Comparison of ENCODE assay signal across 14 cellular contexts in the genomic region with DNA sequence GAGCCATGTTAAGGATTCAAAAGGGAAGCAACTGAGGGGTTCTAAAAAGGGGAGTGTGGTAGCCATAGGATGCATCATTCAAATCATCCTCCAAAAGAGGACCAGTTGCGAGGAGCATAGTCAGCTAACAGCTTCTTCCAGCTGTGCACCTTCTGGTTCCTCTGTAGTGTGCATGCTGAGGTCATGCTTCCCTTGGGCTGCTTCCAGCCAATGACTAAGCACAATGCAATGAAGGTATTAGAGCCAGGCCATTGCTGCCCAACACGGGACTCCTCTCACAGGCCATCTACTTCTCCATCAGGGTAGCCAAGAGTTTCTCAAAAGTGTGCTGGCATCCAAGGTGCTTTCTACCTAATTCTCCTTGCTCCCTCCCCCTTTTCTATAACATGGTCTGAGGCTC.
DNase-seq lines count a peak whose midpoint lies in the region; ATAC-seq lines count a peak whose summit lies in the region.
"Had no signal": no experiment of that assay in that cellular context is flagged by ENCODE, and none has a peak within 500 bp of the region (broad histone marks: within the 10 kb centered on the region; RNA-seq: fewer than 3 reads in every experiment).

No MANE protein-coding gene starts in this region.

- no peak overlapping the region for H4K8ac ChIP-seq in mesenchymal stem cell (ENCODE audit: low read length)

- 38 to 46% methylated on average over 2 of the region's 2 CpGs for WGBS in GM23248 (ENCODE audit: low coverage in 1 of 2, low lambda C conversion rate in 2 of 2, missing lambda C conversion rate in 2 of 2), 2 experiments
- 32% methylated on average over 2 of the region's 2 CpGs for WGBS in mesenchymal stem cell

- no peak overlapping the region for H2BK15ac ChIP-seq in mesenchymal stem cell (ENCODE audit: low read depth, poor library complexity, severe bottlenecking)

- no peak overlapping the region for H3K4me2 ChIP-seq in GM23248 (ENCODE audit: unreplicated experiment)
- no peak overlapping the region for H3K4me2 ChIP-seq in mesenchymal stem cell (ENCODE audit: low read length, poor library complexity, severe bottlenecking)
- H3K4me2 ChIP-seq: neural progenitor cell had no signal

- H3K4me3 ChIP-seq in GM23248 = no peak overlapping the region
- H3K4me3 ChIP-seq in mesenchymal stem cell (ENCODE audit: insufficient read depth in 1 of 2, low read depth in 1 of 2, low read length in 2 of 2) = peak overlapping the region in 1 of 2 experiments; percentile 14
- H3K4me3 ChIP-seq: neural progenitor cell had no signal

- H3K79me2 ChIP-seq in GM23248 (ENCODE audit: insufficient read depth) = no peaks in the 10 kb centered on the region

- H3K14ac ChIP-seq in mesenchymal stem cell (ENCODE audit: low read length in 2 of 2) = no peak overlapping the region

- H3K23ac ChIP-seq in mesenchymal stem cell (ENCODE audit: low read length in 2 of 2) = no peak overlapping the region

- no peaks in the 10 kb centered on the region for H3K27me3 ChIP-seq in GM23248 (replicated peaks; ENCODE audit: insufficient read depth)
- H3K27me3 ChIP-seq in mesenchymal stem cell (ENCODE audit: control insufficient read depth in 1 of 2, insufficient read depth in 1 of 2, low read length in 2 of 2) = no peaks in the 10 kb centered on the region
- H3K27me3 ChIP-seq: neural progenitor cell had no signal

- H4K91ac ChIP-seq in mesenchymal stem cell (ENCODE audit: low read length) = no peak overlapping the region

- in situ Hi-C loops in GM23248 (cut with MboI) = no loop called here

- H3K4me1 ChIP-seq in GM23248 (ENCODE audit: insufficient read depth) (no peaks in the 10 kb centered on the region), mesenchymal stem cell (ENCODE audit: control insufficient read depth, insufficient read depth, low read depth, low read length) (no peaks in the 10 kb centered on the region)

- no peak overlapping the region for H3K4ac ChIP-seq in mesenchymal stem cell (ENCODE audit: low read depth in 1 of 2, low read length in 2 of 2)

- H3F3A ChIP-seq in GM23248 (ENCODE audit: insufficient read depth) = no peaks in the 10 kb centered on the region

- ATAC-seq in GM18867 (IDR thresholded peaks at IDR 0.05; ENCODE audit: unreplicated experiment) = no peak
- no peak for ATAC-seq in HG02623 (IDR thresholded peaks at IDR 0.05; ENCODE audit: unreplicated experiment)

- H3K27ac ChIP-seq in GM23248 (no peak overlapping the region), mesenchymal stem cell (ENCODE audit: low read length, poor library complexity, severe bottlenecking) (no peak overlapping the region)
- H3K27ac ChIP-seq: neural progenitor cell had no signal

- H3K9ac ChIP-seq in GM23248 (no peak overlapping the region), mesenchymal stem cell (ENCODE audit: low read length) (no peak overlapping the region)
- H3K9ac ChIP-seq: neural progenitor cell had no signal

- no peaks in the 10 kb centered on the region for H3K79me1 ChIP-seq in mesenchymal stem cell (replicated peaks; ENCODE audit: low read length, poor library complexity, severe bottlenecking)

- DNase-seq in GM23248 (peak; percentile 41), NCI-H69 (lab: John Stamatoyannopoulos, UW) (peak; percentile 51), dermis blood vessel endothelial cell (peak; percentile 20), mesenchymal stem cell (peak; percentile 53)
- no peak for DNase-seq in stimulated activated CD4-positive, alpha-beta T cell treated with anti-CD3 and anti-CD28 coated beads, Interleukin-1b, Interleukin-23, amount 100 ng/mL, for 48 hours
- no peak for DNase-seq in activated T-cell treated with anti-CD3 and anti-CD28 coated beads, Interleukin-2, amount 50 U/mL, for 48 hours
- DNase-seq: activated CD4-positive, CD25-positive, alpha-beta regulatory T cell; activated gamma-delta T cell treated with Interleukin-2 at 50 U/mL for 16 hours; H7; stimulated activated CD4-positive, alpha-beta T cell treated with anti-CD3 and anti-CD28 coated beads, Interleukin-15, amount 100 ng/mL, for 24 hours; stimulated activated naive CD4-positive, alpha-beta T cell treated with Interleukin-2 at 50 U/mL for 16 hours had no signal

- H2AK5ac ChIP-seq in mesenchymal stem cell (ENCODE audit: low read length, severe bottlenecking) = no peak overlapping the region

- H4K20me1 ChIP-seq in GM23248 (ENCODE audit: insufficient read depth) = no peaks in the 10 kb centered on the region

- no peaks in the 10 kb centered on the region; the same call in 1 of the 2 replicates for H3K9me2 ChIP-seq in GM23248 (ENCODE audit: insufficient read depth)

- H2AFZ ChIP-seq in GM23248 (no peak overlapping the region), mesenchymal stem cell (ENCODE audit: low read depth, low read length) (no peak overlapping the region)
- H2AFZ ChIP-seq: neural progenitor cell had no signal

- no peaks in the 10 kb centered on the region for H3K9me3 ChIP-seq in GM23248 (ENCODE audit: low read depth)
- peaks cover 14% of the 10 kb centered on the region for H3K9me3 ChIP-seq in mesenchymal stem cell (ENCODE audit: control insufficient read depth, low read length)

- H2BK120ac ChIP-seq in mesenchymal stem cell (ENCODE audit: low read depth, low read length) = no peak overlapping the region

- H2BK5ac ChIP-seq in mesenchymal stem cell (ENCODE audit: low read depth, low read length, poor library complexity, severe bottlenecking) = no peak overlapping the region

- no peak overlapping the region for H3K18ac ChIP-seq in mesenchymal stem cell (ENCODE audit: low read depth in 1 of 2, low read length in 2 of 2)

- H2BK12ac ChIP-seq in mesenchymal stem cell (ENCODE audit: low read length in 2 of 2) = no peak overlapping the region

- no peaks in the 10 kb centered on the region for H3K36me3 ChIP-seq in GM23248 (ENCODE audit: low read depth)
- no peaks in the 10 kb centered on the region for H3K36me3 ChIP-seq in mesenchymal stem cell (ENCODE audit: control insufficient read depth in 1 of 2, insufficient read depth in 2 of 2, low read depth in 1 of 2, low read length in 2 of 2)
- H3K36me3 ChIP-seq: neural progenitor cell had no signal

Comparison
In these comparisons a context has a peak if more than half of its experiments do, and no peak if none do; other contexts are left out.
1. DNase-seq: peak in GM23248 (single experiment), NCI-H69 (single experiment), dermis blood vessel endothelial cell (single experiment) and mesenchymal stem cell (single experiment); none in stimulated activated CD4-positive, alpha-beta T cell treated with anti-CD3 and anti-CD28 coated beads, Interleukin-1b, Interleukin-23, amount 100 ng/mL, for 48 hours (single experiment) and activated T-cell treated with anti-CD3 and anti-CD28 coated beads, Interleukin-2, amount 50 U/mL, for 48 hours (0 of 2).